ENCODE assay signal across 9 cellular contexts in genomic region chr18:44731866-44732555, GRCh38. TPM values are rescaled to one million over a fixed set of nuclear protein-coding genes. Genes with fewer than 3 reads are reported as not detected.
DNase-seq lines count a peak whose midpoint lies in the region; ATAC-seq and TF ChIP-seq lines count a peak whose summit lies in the region.
"Had no signal": no experiment of that assay in that cellular context is flagged by ENCODE, and none has a peak within 500 bp of the region (broad histone marks: within the 10 kb centered on the region; RNA-seq: fewer than 3 reads in every experiment).

No MANE protein-coding gene starts in this region.

- TF ChIP-seq CTCF in RWPE1 (conservative IDR thresholded peaks at IDR 0.05; ENCODE audit: low read depth): no peak
- TF ChIP-seq CTCF in right atrium auricular region (IDR thresholded peaks at IDR 0.05): no peak

- H3K4me1 ChIP-seq in muscle layer of duodenum (ENCODE audit: control insufficient read depth in 1 of 2, insufficient read depth in 2 of 2, low read length in 2 of 2) (peaks cover 11 to 13% of the 10 kb centered on the region in 2 donors), right atrium auricular region (peaks cover 0 to 6% of the 10 kb centered on the region in 2 donors)

- H3K9me3 ChIP-seq in muscle layer of duodenum (ENCODE audit: control insufficient read depth in 1 of 2, low read length in 2 of 2): no peaks in the 10 kb centered on the region
- no peaks in the 10 kb centered on the region for H3K9me3 ChIP-seq in right atrium auricular region
- H3K9me3 ChIP-seq: tibial nerve had no signal

- H3K36me3 ChIP-seq in muscle layer of duodenum (ENCODE audit: control insufficient read depth in 1 of 2, insufficient read depth in 2 of 2, low read length in 2 of 2) (no peaks in the 10 kb centered on the region), right atrium auricular region (no peaks in the 10 kb centered on the region)
- H3K36me3 ChIP-seq: tibial nerve had no signal

- peak; percentile 66 for DNase-seq in RWPE1 (ENCODE audit: low spot score)
- DNase-seq in middle frontal gyrus (ENCODE audit: extremely low spot score, low spot score): no peak
- no peak for DNase-seq in stimulated activated CD4-positive, alpha-beta T cell treated with anti-CD3 and anti-CD28 coated beads, Interleukin-2, amount 100 ng/mL, for 24 hours
- no peak for DNase-seq in right atrium auricular region (ENCODE audit: low spot score)

- POLR2A ChIA-PET in RWPE1 (lab: Yijun Ruan, JAX; ENCODE audit: low non-redundant PET): no interaction called here

- CTCF ChIA-PET in RWPE1 (lab: Yijun Ruan, JAX): no interaction called here

- H3K27ac ChIP-seq in RWPE1 (peak overlapping the region; percentile 90), muscle layer of duodenum (ENCODE audit: low read length) (peak overlapping the region; percentile 3), right atrium auricular region (no peak overlapping the region)

- ATAC-seq in GM18858 (IDR thresholded peaks at IDR 0.05; ENCODE audit: unreplicated experiment): peak; percentile 63
- peak; percentile 51 for ATAC-seq in HG02678 (IDR thresholded peaks at IDR 0.05; ENCODE audit: unreplicated experiment)
- no peak for ATAC-seq in GM18909 (IDR thresholded peaks at IDR 0.05; ENCODE audit: poor library complexity, unreplicated experiment)

- H3K27me3 ChIP-seq in muscle layer of duodenum (ENCODE audit: low read depth, low read length) (no peaks in the 10 kb centered on the region), right atrium auricular region (no peaks in the 10 kb centered on the region)
- H3K27me3 ChIP-seq: tibial nerve had no signal

- H3K4me3 ChIP-seq in muscle layer of duodenum (ENCODE audit: low read depth in 1 of 2, low read length in 2 of 2) (no peak overlapping the region), right atrium auricular region (no peak overlapping the region)
- H3K4me3 ChIP-seq: tibial nerve had no signal

RNA-seq across cellular contexts. Expression of gene SETBP1, which starts 51.3 kb away (rescaled TPM):
- 10 to 100 TPM in 1 of 2 donors, 1 to 10 TPM in 1; 7.8 to 13.4 TPM for total RNA-seq in right atrium auricular region

Comparison
In these comparisons a context has a peak if more than half of its experiments do, and no peak if none do; other contexts are left out.
1. H3K27ac ChIP-seq: peak in RWPE1 (single experiment) and muscle layer of duodenum (single experiment); none in right atrium auricular region (0 of 2).